Comparison of ENCODE assay signal across 19 cellular contexts in the genomic region with DNA sequence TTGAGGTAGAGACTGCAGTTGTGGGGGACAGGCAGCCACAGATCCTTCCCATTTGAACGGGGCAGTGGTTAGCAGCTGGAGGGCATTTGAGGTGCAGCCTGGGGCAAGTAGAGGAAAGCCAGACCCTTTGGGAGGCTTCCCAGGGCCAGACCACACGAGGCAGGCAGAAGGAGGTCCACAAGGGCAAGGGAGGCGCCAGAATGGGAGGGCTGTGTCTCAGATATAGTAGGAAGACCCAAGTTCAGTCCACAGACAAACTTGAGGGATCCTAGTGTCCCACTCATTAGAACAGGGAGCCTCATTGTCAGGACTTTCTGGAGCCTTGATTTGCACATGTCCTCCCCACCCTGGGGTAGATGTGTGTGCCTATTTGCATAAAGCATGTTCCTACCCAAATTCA.
DNase-seq lines count a peak whose midpoint lies in the region; ATAC-seq and TF ChIP-seq lines count a peak whose summit lies in the region.
"Had no signal": no experiment of that assay in that cellular context is flagged by ENCODE, and none has a peak within 500 bp of the region (broad histone marks: within the 10 kb centered on the region; RNA-seq: fewer than 3 reads in every experiment).

No MANE protein-coding gene starts in this region.

- no peak overlapping the region; the same call in 1 of the 2 replicates for H2BK20ac ChIP-seq in IMR-90 (ENCODE audit: low read depth, low read length)

- H3K9me3 ChIP-seq in DND-41 (ENCODE audit: insufficient read depth, low read length, severe bottlenecking) (no peaks in the 10 kb centered on the region), IMR-90 (ENCODE audit: control insufficient read depth, insufficient read depth, low read length) (no peaks in the 10 kb centered on the region), psoas muscle (no peaks in the 10 kb centered on the region)
- H3K9me3 ChIP-seq: Peyer's patch had no signal

- H3K4me3 ChIP-seq in DND-41 (ENCODE audit: low read depth in 1 of 2, low read length in 2 of 2) (no peak overlapping the region), IMR-90 (ENCODE audit: insufficient read depth, low read depth, low read length) (no peak overlapping the region), psoas muscle (no peak overlapping the region)
- H3K4me3 ChIP-seq: Peyer's patch had no signal

- H3K36me3 ChIP-seq in DND-41 (ENCODE audit: insufficient read depth, low read length) (no peaks in the 10 kb centered on the region), IMR-90 (ENCODE audit: control insufficient read depth, insufficient read depth, low read length) (no peaks in the 10 kb centered on the region), psoas muscle (ENCODE audit: insufficient read depth in 1 of 2, low read depth in 1 of 2) (no peaks in the 10 kb centered on the region)
- H3K36me3 ChIP-seq: Peyer's patch had no signal

- H2AK9ac ChIP-seq in IMR-90 (replicated peaks; ENCODE audit: low read depth, low read length, poor library complexity) = peak overlapping the region; percentile 19

- peaks cover 4% of the 10 kb centered on the region for H3K36me3 Mint-ChIP-seq in glutamatergic neuron (ENCODE audit: unreplicated experiment)
- H3K36me3 Mint-ChIP-seq: IgD-negative memory B cell had no signal

- H2BK120ac ChIP-seq in IMR-90 (ENCODE audit: low read depth, low read length) = peak overlapping the region; percentile 30; the same call in 1 of the 2 replicates

- CTCF ChIA-PET in IMR-90 (lab: Yijun Ruan, JAX) = no interaction called here

- no peak for ATAC-seq in DND-41 (ENCODE audit: insufficient read depth, low read depth)
- no peak for ATAC-seq in IMR-90 (ENCODE audit: low read depth)
- ATAC-seq in psoas muscle = peak in 1 of 4 donors; percentile 3
- ATAC-seq in GM21723 (IDR thresholded peaks at IDR 0.05; ENCODE audit: unreplicated experiment) = no peak

- dilution Hi-C loops in IMR-90 (cut with HindIII; ENCODE audit: low sequenced_read_pairs, unreplicated experiment) = no loop called here

- H3K56ac ChIP-seq in IMR-90 (ENCODE audit: extremely low read depth, insufficient read depth, low read length) = no peak overlapping the region

- no peak overlapping the region for H4K8ac ChIP-seq in IMR-90 (ENCODE audit: low read depth in 2 of 2, low read length in 2 of 2)

- H3K4me1 ChIP-seq in DND-41 (ENCODE audit: insufficient read depth, low read length) (no peaks in the 10 kb centered on the region), IMR-90 (ENCODE audit: control insufficient read depth, insufficient read depth, low read length) (peaks cover 23% of the 10 kb centered on the region), psoas muscle (peaks cover 13% of the 10 kb centered on the region)
- H3K4me1 ChIP-seq: Peyer's patch had no signal

- H3K23ac ChIP-seq in IMR-90 (ENCODE audit: low read depth, low read length) = no peak overlapping the region

- no peaks in the 10 kb centered on the region for H3K79me2 ChIP-seq in DND-41 (ENCODE audit: insufficient read depth, low read length)

- peak overlapping the region; percentile 43; the same call in 1 of the 2 replicates for H4K91ac ChIP-seq in IMR-90 (ENCODE audit: insufficient read depth, low read depth, low read length)

- POLR2A ChIA-PET in IMR-90 (lab: Charles Lee; ENCODE audit: unreplicated experiment) = no interaction called here

- 83% methylated on average over 2 of the region's 3 CpGs; no CpG with 5 or more reads in 1 of the 2 experiments for WGBS in IMR-90 (ENCODE audit: extremely low coverage in 2 of 2, insufficient read length in 1 of 2), 2 experiments
- 43 to 76% (median 58%) methylated on average over 3 of the region's 3 CpGs for WGBS in psoas muscle, 3 donors

- H3K4ac ChIP-seq in IMR-90 (ENCODE audit: low read depth, low read length) = peak overlapping the region; percentile 64

- peak overlapping the region; percentile 25; the same call in 1 of the 3 replicates for H2BK15ac ChIP-seq in IMR-90 (ENCODE audit: low read depth, low read length)

- H2AFZ ChIP-seq in DND-41 (ENCODE audit: low read depth, low read length) (no peak overlapping the region), IMR-90 (replicated peaks; ENCODE audit: low read length, poor library complexity) (no peak overlapping the region)

- H3K4me2 ChIP-seq in DND-41 (ENCODE audit: insufficient read depth, low read length) = no peak overlapping the region
- H3K4me2 ChIP-seq in IMR-90 (ENCODE audit: low read depth, low read length) = no peak overlapping the region

- no peak overlapping the region for H3K27ac ChIP-seq in DND-41 (ENCODE audit: low read length)
- H3K27ac ChIP-seq in IMR-90 (ENCODE audit: insufficient read depth, low read length) = no peak overlapping the region
- peak overlapping the region; percentile 41 for H3K27ac ChIP-seq in psoas muscle
- H3K27ac ChIP-seq: HL-60, Peyer's patch had no signal

- peaks cover 17% of the 10 kb centered on the region for H3K9me1 ChIP-seq in IMR-90 (ENCODE audit: insufficient read depth, low read length)

- peak overlapping the region; percentile 15; the same call in 1 of the 2 replicates for H2AK5ac ChIP-seq in IMR-90 (ENCODE audit: low read depth, low read length)

- H3K4me3 Mint-ChIP-seq in glutamatergic neuron (ENCODE audit: unreplicated experiment) = peak overlapping the region; percentile 6
- H3K4me3 Mint-ChIP-seq: IgD-negative memory B cell had no signal

- no peak for TF ChIP-seq POLR2A in IMR-90 (IDR thresholded peaks at IDR 0.05; ENCODE audit: low read depth, low read length)

- H4K20me1 ChIP-seq in DND-41 (ENCODE audit: insufficient read depth, low read length) (0 out of 2 replicates have a peak, but pooled peaks cover 2% of the 10 kb centered on the region), IMR-90 (ENCODE audit: insufficient read depth, low read length) (no peaks in the 10 kb centered on the region)

- no peak for TF ChIP-seq CTCF in DND-41 (IDR thresholded peaks at IDR 0.05; ENCODE audit: borderline replicate concordance, extremely low read depth, low read length, poor library complexity, severe bottlenecking)
- TF ChIP-seq CTCF in IMR-90 (conservative IDR thresholded peaks at IDR 0.05; ENCODE audit: low read depth, low read length) = no peak
- no peak for TF ChIP-seq CTCF in glutamatergic neuron (IDR thresholded peaks at IDR 0.05; ENCODE audit: partially characterized antibody, unreplicated experiment)
- no peak for TF ChIP-seq CTCF in psoas muscle (IDR thresholded peaks at IDR 0.05)

- H3K27me3 Mint-ChIP-seq in glutamatergic neuron (ENCODE audit: unreplicated experiment) = peaks cover 9% of the 10 kb centered on the region
- H3K27me3 Mint-ChIP-seq: IgD-negative memory B cell had no signal

- H2BK5ac ChIP-seq in IMR-90 (ENCODE audit: low read depth, low read length, poor library complexity, severe bottlenecking) = no peak overlapping the region

- TF ChIP-seq RAD21 in IMR-90 (IDR thresholded peaks at IDR 0.05; ENCODE audit: low read length) = no peak

- H3K9me3 Mint-ChIP-seq in glutamatergic neuron (ENCODE audit: unreplicated experiment) = peaks cover 7% of the 10 kb centered on the region
- H3K9me3 Mint-ChIP-seq: IgD-negative memory B cell had no signal

- in situ Hi-C loops in IMR-90 (cut with MboI; ENCODE audit: low sequenced_read_pairs) = no loop called here

- peak overlapping the region; percentile 6 for H3K27ac Mint-ChIP-seq in glutamatergic neuron (ENCODE audit: unreplicated experiment)
- H3K27ac Mint-ChIP-seq: IgD-negative memory B cell had no signal

- H3K27me3 ChIP-seq in DND-41 (ENCODE audit: insufficient read depth, low read length, poor library complexity) (no peaks in the 10 kb centered on the region), IMR-90 (ENCODE audit: control insufficient read depth, insufficient read depth, low read length) (peaks cover 21% of the 10 kb centered on the region), psoas muscle (ENCODE audit: insufficient read depth in 3 of 3, low read length in 2 of 3) (no peaks in the 10 kb centered on the region)
- H3K27me3 ChIP-seq: Peyer's patch had no signal

- no peaks in the 10 kb centered on the region for H3K79me1 ChIP-seq in IMR-90 (ENCODE audit: low read depth in 1 of 2, low read length in 2 of 2)

- peaks cover 9% of the 10 kb centered on the region for H3K4me1 Mint-ChIP-seq in glutamatergic neuron (ENCODE audit: low read depth, unreplicated experiment)

- DNase-seq in DND-41 (peak; percentile 1), IMR-90 (no peak), glutamatergic neuron (no peak), psoas muscle (peak in 1 of 2 donors; percentile 30), activated gamma-delta T cell treated with Interleukin-2 at 50 U/mL for 16 hours (no peak)
- no peak for DNase-seq in effector CD4-positive, alpha-beta T cell
- DNase-seq: ACHN; C1 segment of cervical spinal cord; GOT3; NCI-H1092 treated with DMSO at 0.1 percent for 48 hours; NCI-H146; NCI-H2081; NCI-H2171 treated with DMSO at 0.1 percent for 48 hours; NCI-H446; NK-92 treated with Interleukin-12 subunit alpha and Interleukin-12 subunit beta, amount 100 ng/mL, for 24 hours had no signal

- H3K18ac ChIP-seq in IMR-90 (ENCODE audit: low read depth, low read length) = no peak overlapping the region

- intact Hi-C loops in IMR-90 (cut with micrococcal nuclease) = no loop called here
- intact Hi-C loops in psoas muscle (cut with DNase I) = no loop called here

- no peak overlapping the region for H3K14ac ChIP-seq in IMR-90 (replicated peaks; ENCODE audit: low read depth, low read length)

- H4K5ac ChIP-seq in IMR-90 (ENCODE audit: low read depth, low read length) = no peak overlapping the region

- H3K9ac ChIP-seq in DND-41 (ENCODE audit: low read depth, low read length) (no peak overlapping the region), IMR-90 (ENCODE audit: low read depth, low read length) (no peak overlapping the region)

- no TSS peak for BruUV-seq in IMR-90 (replicated peaks; lab: Mats Ljungman, UMichigan)

TF ChIP-seq in IMR-90, 13 proteins besides CTCF, POLR2A, EP300 and RAD21 (continues in another document):
- TF ChIP-seq CHD1 (IDR thresholded peaks at IDR 0.05; ENCODE audit: low read depth, low read length) (no peak), NFE2L2 (IDR thresholded peaks at IDR 0.05; ENCODE audit: low read depth, low read length) (no peak), CEBPB (IDR thresholded peaks at IDR 0.05; ENCODE audit: low read depth, low read length) (no peak), BHLHE40 (IDR thresholded peaks at IDR 0.05; ENCODE audit: low read depth, low read length) (no peak), FOS (IDR thresholded peaks at IDR 0.05; ENCODE audit: low read depth, low read length) (no peak), RCOR1 (IDR thresholded peaks at IDR 0.05; ENCODE audit: insufficient replicate concordance, low read length) (no peak), SMC3 (IDR thresholded peaks at IDR 0.05; ENCODE audit: low read depth, low read length) (no peak), MAZ (IDR thresholded peaks at IDR 0.05; ENCODE audit: borderline replicate concordance, low read depth, low read length) (no peak), USF2 (IDR thresholded peaks at IDR 0.05; ENCODE audit: low read depth, low read length) (no peak)
